8 cellular contexts compared by ENCODE assay signal in the genomic region with DNA sequence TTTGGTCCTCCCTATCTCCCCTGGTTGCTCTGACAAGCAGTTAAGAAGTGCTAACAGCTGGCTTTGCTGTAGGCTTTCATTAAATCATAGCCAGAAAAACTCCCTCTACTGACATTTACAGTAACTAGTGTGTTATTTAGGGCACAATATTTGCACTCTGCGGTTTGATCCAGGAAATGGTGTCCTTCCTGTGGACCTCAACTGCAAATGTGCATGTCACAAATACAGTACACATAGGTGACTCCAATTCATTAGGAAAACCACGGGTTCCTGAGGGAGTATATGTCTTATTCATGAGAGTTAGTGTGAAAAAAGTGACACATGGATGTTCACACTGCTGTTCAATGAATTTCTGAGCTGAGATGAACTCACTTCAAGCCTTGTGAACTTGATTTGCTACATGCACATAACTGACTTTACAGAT.
DNase-seq lines count a peak whose midpoint lies in the region; ATAC-seq and TF ChIP-seq lines count a peak whose summit lies in the region.

No MANE protein-coding gene starts in this region.

- H4K20me1 ChIP-seq in OCI-LY3 (ENCODE audit: insufficient read depth, low read length) = no peaks in the 10 kb centered on the region

- 1 to 3% (median 2%) methylated on average over 2 of the region's 2 CpGs for WGBS in psoas muscle, 3 donors
- WGBS in neuronal stem cell (ENCODE audit: extremely low coverage in 2 of 2, insufficient read length in 2 of 2, insufficient replicate concordance in 1 of 2), 2 donors = no CpG with 5 or more reads among the region's 2 CpGs

- no peak overlapping the region for H2BK5ac ChIP-seq in neuronal stem cell (ENCODE audit: low read length)

- no peaks in the 10 kb centered on the region for H3K79me2 ChIP-seq in OCI-LY3 (ENCODE audit: low read length)

- H3K4me2 ChIP-seq in OCI-LY3 (ENCODE audit: low read length) (peak overlapping the region; percentile 0; the same call in 1 of the 2 replicates), neuronal stem cell (ENCODE audit: insufficient read depth, low read length, poor library complexity, severe bottlenecking) (no peak overlapping the region)

- intact Hi-C loops in psoas muscle (cut with DNase I) = loop anchor here in 1 of 2 donors (5.0 kb wide), 1 partner anchor 183 kb away; no protein-coding TSS in a partner anchor

- peaks cover 10% of the 10 kb centered on the region for H3K27me3 ChIP-seq in OCI-LY3 (ENCODE audit: low read depth, low read length)
- H3K27me3 ChIP-seq in psoas muscle (ENCODE audit: insufficient read depth in 3 of 3, low read length in 2 of 3) = no peaks in the 10 kb centered on the region
- no peaks in the 10 kb centered on the region for H3K27me3 ChIP-seq in neuronal stem cell (ENCODE audit: control insufficient read depth in 3 of 3, insufficient read depth in 3 of 3, low read depth in 1 of 3, low read length in 3 of 3)

- H2AFZ ChIP-seq in OCI-LY3 (ENCODE audit: low read depth, low read length) = no peak overlapping the region
- H2AFZ ChIP-seq in neuronal stem cell (ENCODE audit: low read length) = no peak overlapping the region

- no peak overlapping the region for H3K9ac ChIP-seq in OCI-LY3 (ENCODE audit: low read length)
- H3K9ac ChIP-seq in neuronal stem cell (ENCODE audit: low read depth, low read length, poor library complexity) = no peak overlapping the region

- H3K4me3 ChIP-seq in OCI-LY3 (ENCODE audit: low read length) (no peak overlapping the region), psoas muscle (no peak overlapping the region), neuronal stem cell (ENCODE audit: low read length in 2 of 2) (no peak overlapping the region)

- no peak overlapping the region for H3K14ac ChIP-seq in neuronal stem cell (ENCODE audit: low read length)

- DNase-seq in DMS53 (lab: John Stamatoyannopoulos, UW) (peak; percentile 90), dermis blood vessel endothelial cell (peak; percentile 88), psoas muscle (no peak), neuronal stem cell (ENCODE audit: low spot score) (no peak)
- no peak for DNase-seq in activated CD8-positive, alpha-beta memory T cell treated with anti-CD3 and anti-CD28 coated beads for 24 hours

- peaks cover 22% of the 10 kb centered on the region for H3K4me1 ChIP-seq in OCI-LY3 (ENCODE audit: low read length)
- peaks cover 21% of the 10 kb centered on the region for H3K4me1 ChIP-seq in psoas muscle
- peaks cover 10 to 18% of the 10 kb centered on the region in 2 donors for H3K4me1 ChIP-seq in neuronal stem cell (ENCODE audit: control insufficient read depth in 2 of 2, insufficient read depth in 1 of 2, low read depth in 1 of 2, low read length in 2 of 2)

- H4K91ac ChIP-seq in neuronal stem cell (ENCODE audit: low read depth, low read length, poor library complexity) = no peak overlapping the region

- H3K9me3 ChIP-seq in OCI-LY3 (ENCODE audit: insufficient read depth, low read length) (no peaks in the 10 kb centered on the region), psoas muscle (no peaks in the 10 kb centered on the region), neuronal stem cell (replicated peaks in 1 of 2; ENCODE audit: control insufficient read depth in 2 of 2, insufficient read depth in 1 of 2, low read depth in 1 of 2, low read length in 2 of 2) (peaks cover 0 to 2% of the 10 kb centered on the region in 2 donors)

- no peak overlapping the region for H2BK12ac ChIP-seq in neuronal stem cell (ENCODE audit: low read length)

- no peak overlapping the region for H4K8ac ChIP-seq in neuronal stem cell (ENCODE audit: low read depth, low read length)

- H3K4ac ChIP-seq in neuronal stem cell (ENCODE audit: low read length) = no peak overlapping the region

- H3K79me1 ChIP-seq in neuronal stem cell (ENCODE audit: low read depth, low read length) = peaks cover 2% of the 10 kb centered on the region

- no peak for TF ChIP-seq CTCF in OCI-LY3 (IDR thresholded peaks at IDR 0.05; ENCODE audit: low read depth, low read length)
- no peak for TF ChIP-seq CTCF in psoas muscle (IDR thresholded peaks at IDR 0.05)

- ATAC-seq in GM19324 (IDR thresholded peaks at IDR 0.05; ENCODE audit: low FRiP score, unreplicated experiment) (peak; percentile 88), HG03196 (IDR thresholded peaks at IDR 0.05; ENCODE audit: unreplicated experiment) (peak; percentile 84), psoas muscle (peak; percentile 65 to 90 (median 85))

- no peaks in the 10 kb centered on the region for H3K36me3 ChIP-seq in OCI-LY3 (replicated peaks; ENCODE audit: low read depth, low read length)
- H3K36me3 ChIP-seq in psoas muscle (ENCODE audit: insufficient read depth in 1 of 2, low read depth in 1 of 2) = no peaks in the 10 kb centered on the region
- peaks cover 5 to 40% of the 10 kb centered on the region in 2 donors for H3K36me3 ChIP-seq in neuronal stem cell (replicated peaks in 1 of 2; ENCODE audit: control insufficient read depth in 2 of 2, insufficient read depth in 2 of 2, low read length in 2 of 2)

- H3K27ac ChIP-seq in OCI-LY3 (ENCODE audit: low read length) = no peak overlapping the region
- peak overlapping the region; percentile 65 for H3K27ac ChIP-seq in psoas muscle
- H3K27ac ChIP-seq in neuronal stem cell (replicated peaks; ENCODE audit: low read length) = no peak overlapping the region

- H2BK120ac ChIP-seq in neuronal stem cell (ENCODE audit: low read depth, low read length) = no peak overlapping the region

- no peak overlapping the region for H3K18ac ChIP-seq in neuronal stem cell (ENCODE audit: low read length)

- H2BK15ac ChIP-seq in neuronal stem cell (ENCODE audit: low read length) = no peak overlapping the region

- H3K23ac ChIP-seq in neuronal stem cell (ENCODE audit: low read depth, low read length, poor library complexity) = no peak overlapping the region

- H2AK5ac ChIP-seq in neuronal stem cell (ENCODE audit: low read depth, low read length) = no peak overlapping the region

Comparison
In these comparisons a context has a peak if more than half of its experiments do, and no peak if none do; other contexts are left out.
1. DNase-seq: peak in DMS53 (single experiment) and dermis blood vessel endothelial cell (single experiment); none in psoas muscle (0 of 2), activated CD8-positive, alpha-beta memory T cell treated with anti-CD3 and anti-CD28 coated beads for 24 hours (single experiment) and neuronal stem cell (single experiment).
2. Peak in every context shown above with its lines, with median percentiles within 50 percentile points of each other: ATAC-seq.